Comparison of ENCODE assay signal across 19 cellular contexts in the genomic region with DNA sequence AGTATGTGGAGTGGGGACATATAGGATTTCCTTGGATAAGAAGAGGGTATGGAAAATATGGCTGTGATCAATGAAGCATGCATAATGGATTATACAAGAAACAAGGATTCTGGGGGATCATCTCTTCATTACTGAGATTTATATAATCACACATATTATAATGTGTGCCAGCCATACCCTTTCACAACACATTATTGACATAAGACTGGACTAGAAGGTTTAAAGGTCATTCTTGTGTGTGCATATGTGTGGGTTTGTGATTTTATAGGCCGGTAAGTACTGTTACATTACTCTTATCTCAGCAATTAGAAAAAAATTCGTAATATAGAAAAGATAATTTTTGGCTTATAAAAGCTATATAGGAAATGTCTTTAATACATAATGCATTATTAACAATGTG.
DNase-seq lines count a peak whose midpoint lies in the region; ATAC-seq, FAIRE-seq and TF ChIP-seq lines count a peak whose summit lies in the region.
"Had no signal": no experiment of that assay in that cellular context is flagged by ENCODE, and none has a peak within 500 bp of the region (broad histone marks: within the 10 kb centered on the region; RNA-seq: fewer than 3 reads in every experiment).

No MANE protein-coding gene starts in this region.

- no TSS peak for BruUV-seq in HepG2 (replicated peaks; lab: Mats Ljungman, UMichigan)

- in situ Hi-C loops in HepG2 (cut with HindIII; ENCODE audit: extremely low pct_ligation_motif_present, low pct_unique_long_range_greater_than_20kb), result loop anchor here (25.0 kb wide), 1 partner anchor 1165 kb away; no protein-coding TSS in a partner anchor

- no peak overlapping the region for H3K4me2 ChIP-seq in HepG2 (ENCODE audit: low read depth, low read length)

- H3K4me1 ChIP-seq in liver (ENCODE audit: control insufficient read depth in 4 of 4, insufficient read depth in 4 of 4, low read length in 3 of 4) (peaks cover 0 to 8% (median 3%) of the 10 kb centered on the region in 4 donors), HepG2 (ENCODE audit: insufficient read depth, low read length) (no peaks in the 10 kb centered on the region), small intestine (ENCODE audit: control insufficient read depth in 2 of 2, insufficient read depth in 1 of 2, low read depth in 1 of 2, low read length in 1 of 2) (no peaks in the 10 kb centered on the region)

- ATAC-seq in HepG2, result no peak
- peak; percentile 84 for ATAC-seq in left lobe of liver
- no peak for ATAC-seq in natural killer cell treated with Interleukin-12 subunit alpha and Interleukin-12 subunit beta and Interleukin-15 and Interleukin-18, amount 100 ng/mL, for 72 hours
- no peak for ATAC-seq in effector memory CD8-positive, alpha-beta T cell (replicated peaks)
- ATAC-seq: GM12878 had no signal

- no peak overlapping the region for H3K4me3 Mint-ChIP-seq in natural killer cell treated with Interleukin-12 subunit alpha and Interleukin-12 subunit beta and Interleukin-15 and Interleukin-18, amount 100 ng/mL, for 72 hours
- no peak overlapping the region for H3K4me3 Mint-ChIP-seq in effector memory CD8-positive, alpha-beta T cell
- H3K4me3 Mint-ChIP-seq: CD4-positive, alpha-beta memory T cell had no signal

- WGBS in liver, result 23% methylated on average over 2 of the region's 2 CpGs
- 1% methylated on average over 2 of the region's 2 CpGs for WGBS in HepG2 (ENCODE audit: low lambda C conversion rate)
- 10 to 50% (median 29%) methylated on average over 2 of the region's 2 CpGs for WGBS in small intestine, 3 donors

- no peaks in the 10 kb centered on the region for H4K20me1 ChIP-seq in HepG2 (ENCODE audit: insufficient read depth, low read length)

- H2AFZ ChIP-seq in HepG2 (ENCODE audit: low read length), result no peak overlapping the region
- H2AFZ ChIP-seq: GM23248 had no signal

- H3K9me3 Mint-ChIP-seq in natural killer cell treated with Interleukin-12 subunit alpha and Interleukin-12 subunit beta and Interleukin-15 and Interleukin-18, amount 100 ng/mL, for 72 hours, result peaks cover 3% of the 10 kb centered on the region
- no peaks in the 10 kb centered on the region for H3K9me3 Mint-ChIP-seq in effector memory CD8-positive, alpha-beta T cell

- no peaks in the 10 kb centered on the region for H3K36me3 Mint-ChIP-seq in natural killer cell treated with Interleukin-12 subunit alpha and Interleukin-12 subunit beta and Interleukin-15 and Interleukin-18, amount 100 ng/mL, for 72 hours
- no peaks in the 10 kb centered on the region for H3K36me3 Mint-ChIP-seq in effector memory CD8-positive, alpha-beta T cell (ENCODE audit: insufficient read depth)
- H3K36me3 Mint-ChIP-seq: CD4-positive, alpha-beta memory T cell had no signal

- no peaks in the 10 kb centered on the region for H3K27me3 Mint-ChIP-seq in natural killer cell treated with Interleukin-12 subunit alpha and Interleukin-12 subunit beta and Interleukin-15 and Interleukin-18, amount 100 ng/mL, for 72 hours
- H3K27me3 Mint-ChIP-seq in effector memory CD8-positive, alpha-beta T cell, result no peaks in the 10 kb centered on the region
- H3K27me3 Mint-ChIP-seq: CD4-positive, alpha-beta memory T cell had no signal

- no peaks in the 10 kb centered on the region for H3K79me2 ChIP-seq in HepG2 (ENCODE audit: insufficient read depth, low read length)

- no peak for TF ChIP-seq CTCF in liver (IDR thresholded peaks at IDR 0.05; ENCODE audit: low read depth, low read length, missing input control)
- no peak for TF ChIP-seq CTCF in HepG2 (CRISPR knock-in tag; IDR thresholded peaks at IDR 0.05)

- H3K4me1 Mint-ChIP-seq in natural killer cell treated with Interleukin-12 subunit alpha and Interleukin-12 subunit beta and Interleukin-15 and Interleukin-18, amount 100 ng/mL, for 72 hours (ENCODE audit: low read depth in 2 of 2), result no peaks in the 10 kb centered on the region
- H3K4me1 Mint-ChIP-seq in effector memory CD8-positive, alpha-beta T cell (ENCODE audit: low read depth in 2 of 2), result no peaks in the 10 kb centered on the region
- H3K4me1 Mint-ChIP-seq: CD4-positive, alpha-beta memory T cell had no signal

- H3K27me3 ChIP-seq in liver (ENCODE audit: control insufficient read depth in 4 of 4, insufficient read depth in 4 of 4, low read length in 3 of 4), result no peaks in the 10 kb centered on the region
- no peaks in the 10 kb centered on the region for H3K27me3 ChIP-seq in HepG2 (ENCODE audit: control insufficient read depth in 1 of 2, insufficient read depth in 2 of 2, low read length in 2 of 2)
- no peaks in the 10 kb centered on the region for H3K27me3 ChIP-seq in small intestine (ENCODE audit: control insufficient read depth in 2 of 2, insufficient read depth in 2 of 2, low read length in 2 of 2)

- TF ChIP-seq POLR2A in HepG2 (IDR thresholded peaks at IDR 0.05; ENCODE audit: insufficient read depth in 1 of 2, low read depth in 2 of 2, low read length in 2 of 2), result no peak

- POLR2A ChIA-PET in HepG2 (lab: Yijun Ruan, JAX), result no interaction called here

- TF ChIP-seq RAD21 in liver (IDR thresholded peaks at IDR 0.05) (peak in 1 of 2 donors; percentile 6), HepG2 (CRISPR knock-in tag; IDR thresholded peaks at IDR 0.05) (no peak)

- H3K4me3 ChIP-seq in liver (ENCODE audit: low read depth in 1 of 3, low read length in 3 of 3) (no peak overlapping the region), HepG2 (replicated peaks in 1 of 3; ENCODE audit: insufficient read depth in 1 of 3, low read depth in 2 of 3, low read length in 3 of 3) (no peak overlapping the region), small intestine (ENCODE audit: low read depth in 1 of 2, low read length in 2 of 2) (no peak overlapping the region)
- H3K4me3 ChIP-seq: GM12878, GM23248 had no signal

- no peak for FAIRE-seq in HepG2 (lab: Jason Lieb, UNC)
- no peak for FAIRE-seq in small intestine (lab: Jason Lieb, UNC)
- FAIRE-seq: GM12878, GM19239, H1 had no signal

- no peaks in the 10 kb centered on the region for H3K36me3 ChIP-seq in liver (ENCODE audit: control insufficient read depth in 4 of 4, insufficient read depth in 3 of 4, low read depth in 1 of 4, low read length in 3 of 4)
- H3K36me3 ChIP-seq in HepG2 (replicated peaks in 1 of 2; ENCODE audit: control insufficient read depth in 1 of 2, insufficient read depth in 2 of 2, low read length in 2 of 2), result no peaks in the 10 kb centered on the region
- H3K36me3 ChIP-seq in small intestine (ENCODE audit: control insufficient read depth in 2 of 2, insufficient read depth in 2 of 2, low read length in 2 of 2), result no peaks in the 10 kb centered on the region

- H3K9ac ChIP-seq in liver (ENCODE audit: low read depth in 1 of 2, low read length in 2 of 2) (no peak overlapping the region), HepG2 (ENCODE audit: insufficient read depth, low read depth, low read length) (no peak overlapping the region)
- H3K9ac ChIP-seq: GM23248 had no signal

- no peak overlapping the region for H3K27ac Mint-ChIP-seq in natural killer cell treated with Interleukin-12 subunit alpha and Interleukin-12 subunit beta and Interleukin-15 and Interleukin-18, amount 100 ng/mL, for 72 hours
- H3K27ac Mint-ChIP-seq in effector memory CD8-positive, alpha-beta T cell, result no peak overlapping the region
- H3K27ac Mint-ChIP-seq: CD4-positive, alpha-beta memory T cell had no signal

- H3K9me3 ChIP-seq in liver (ENCODE audit: control insufficient read depth in 4 of 4, low read length in 3 of 4), result no peaks in the 10 kb centered on the region
- no peaks in the 10 kb centered on the region for H3K9me3 ChIP-seq in HepG2 (ENCODE audit: low read length)
- no peaks in the 10 kb centered on the region for H3K9me3 ChIP-seq in small intestine (ENCODE audit: control insufficient read depth, low read depth)

- H3K27ac ChIP-seq in liver (ENCODE audit: low read depth in 1 of 2, low read length in 2 of 2), result no peak overlapping the region
- H3K27ac ChIP-seq in HepG2 (ENCODE audit: extremely low read length, insufficient read depth, low read length), result no peak overlapping the region
- H3K27ac ChIP-seq in small intestine (ENCODE audit: low read depth in 1 of 2, low read length in 1 of 2), result no peak overlapping the region
- H3K27ac ChIP-seq: GM23248 had no signal

- CTCF ChIA-PET in HepG2 (lab: Yijun Ruan, JAX; ENCODE audit: low intra/inter-chr PET ratio, low total read pairs), result no interaction called here

- intact Hi-C loops in HepG2 (cut with micrococcal nuclease; ENCODE audit: unreplicated experiment), result no loop called here

- TF ChIP-seq EP300 in HepG2 (IDR thresholded peaks at IDR 0.05; ENCODE audit: low read depth in 2 of 2, low read length in 2 of 2) (no peak), HepG2 (CRISPR knock-in tag; IDR thresholded peaks at IDR 0.05; ENCODE audit: borderline replicate concordance) (no peak)

- DNase-seq in HepG2 (ENCODE audit: low spot score) (no peak), left lobe of liver (ENCODE audit: low spot score) (no peak), small intestine (peak; percentile 6)
- no peak for DNase-seq in natural killer cell treated with Interleukin-12 subunit alpha and Interleukin-12 subunit beta and Interleukin-15 and Interleukin-18, amount 100 ng/mL, for 72 hours (ENCODE audit: low spot score)
- no peak for DNase-seq in effector memory CD8-positive, alpha-beta T cell
- DNase-seq: C1 segment of cervical spinal cord; Calu3; CD4-positive, alpha-beta memory T cell; COR-L47; DMS79; EL; GDM1; GM23248; H7; HCEC 1CT had no signal

TF ChIP-seq in liver, 16 proteins besides CTCF, POLR2A, EP300 and RAD21 (continues in another document):
- TF ChIP-seq HNF4A (conservative IDR thresholded peaks at IDR 0.05), result peak; percentile 81 to 83
- TF ChIP-seq SP1 (IDR thresholded peaks at IDR 0.05), result peak; percentile 68
- peak; percentile 34 for TF ChIP-seq FOXA1 (IDR thresholded peaks at IDR 0.05)
- no peak for TF ChIP-seq YY1 (IDR thresholded peaks at IDR 0.05)
- TF ChIP-seq TAF1 (conservative IDR thresholded peaks at IDR 0.05), result no peak

TF ChIP-seq in HepG2, 621 proteins besides CTCF, POLR2A, EP300 and RAD21 (continues in another document):
- TF ChIP-seq RELA (CRISPR knock-in tag; IDR thresholded peaks at IDR 0.05), result no peak
- TF ChIP-seq, protein P1, sequence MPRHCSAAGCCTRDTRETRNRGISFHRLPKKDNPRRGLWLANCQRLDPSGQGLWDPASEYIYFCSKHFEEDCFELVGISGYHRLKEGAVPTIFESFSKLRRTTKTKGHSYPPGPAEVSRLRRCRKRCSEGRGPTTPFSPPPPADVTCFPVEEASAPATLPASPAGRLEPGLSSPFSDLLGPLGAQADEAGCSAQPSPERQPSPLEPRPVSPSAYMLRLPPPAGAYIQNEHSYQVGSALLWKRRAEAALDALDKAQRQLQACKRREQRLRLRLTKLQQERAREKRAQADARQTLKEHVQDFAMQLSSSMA (CRISPR knock-in tag; IDR thresholded peaks at IDR 0.05), result no peak
